In the genomic region with DNA sequence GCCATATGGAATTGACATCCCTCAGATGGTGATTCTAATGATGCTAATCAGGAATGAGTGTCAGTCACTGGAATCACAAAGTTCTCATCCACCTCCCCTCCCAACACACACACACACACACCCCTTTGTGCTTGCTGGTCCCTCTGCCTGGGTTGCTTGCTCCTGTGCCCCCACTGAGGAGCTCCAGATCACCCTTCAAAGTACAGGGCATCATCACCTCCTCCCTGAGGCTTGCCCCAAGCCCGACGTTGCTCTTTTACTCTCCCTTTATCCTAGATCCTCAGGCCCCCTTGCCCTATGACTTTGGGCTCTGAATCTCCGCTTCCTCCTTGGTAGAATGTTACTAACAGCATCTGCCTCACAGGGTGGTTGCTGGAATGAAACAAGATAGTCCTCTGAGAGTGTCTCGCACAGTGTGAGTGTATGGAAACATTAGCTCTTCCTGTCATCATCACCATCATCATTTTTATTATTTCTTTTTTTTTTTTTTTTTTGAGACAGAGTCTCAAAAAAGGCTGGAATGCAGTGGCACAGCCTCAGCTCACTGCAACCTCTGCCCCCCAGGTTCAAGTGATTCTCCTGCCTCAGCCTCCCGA, we compare ENCODE assay signal across 1 cellular context.
TF ChIP-seq lines count a peak whose summit lies in the region.

No MANE protein-coding gene starts in this region.

TF ChIP-seq in A549, 52 proteins besides CTCF, POLR2A, EP300 and RAD21 (continued from another document):
- TF ChIP-seq, protein P1, sequence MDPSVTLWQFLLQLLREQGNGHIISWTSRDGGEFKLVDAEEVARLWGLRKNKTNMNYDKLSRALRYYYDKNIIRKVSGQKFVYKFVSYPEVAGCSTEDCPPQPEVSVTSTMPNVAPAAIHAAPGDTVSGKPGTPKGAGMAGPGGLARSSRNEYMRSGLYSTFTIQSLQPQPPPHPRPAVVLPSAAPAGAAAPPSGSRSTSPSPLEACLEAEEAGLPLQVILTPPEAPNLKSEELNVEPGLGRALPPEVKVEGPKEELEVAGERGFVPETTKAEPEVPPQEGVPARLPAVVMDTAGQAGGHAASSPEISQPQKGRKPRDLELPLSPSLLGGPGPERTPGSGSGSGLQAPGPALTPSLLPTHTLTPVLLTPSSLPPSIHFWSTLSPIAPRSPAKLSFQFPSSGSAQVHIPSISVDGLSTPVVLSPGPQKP (IDR thresholded peaks at IDR 0.05; ENCODE audit: low read depth, low read length) = no peak
- TF ChIP-seq JUN (IDR thresholded peaks at IDR 0.05) (no peak), CEBPB (IDR thresholded peaks at IDR 0.05) (no peak), BHLHE40 (IDR thresholded peaks at IDR 0.05; ENCODE audit: low read depth, low read length) (no peak), POLR2AphosphoS2 (conservative IDR thresholded peaks at IDR 0.05; ENCODE audit: low read length) (no peak), FOSL2 (IDR thresholded peaks at IDR 0.05) (no peak), FOSL2 (CRISPR knock-in tag; IDR thresholded peaks at IDR 0.05) (no peak), SREBF2 (IDR thresholded peaks at IDR 0.05) (no peak)
- TF ChIP-seq, protein P2, sequence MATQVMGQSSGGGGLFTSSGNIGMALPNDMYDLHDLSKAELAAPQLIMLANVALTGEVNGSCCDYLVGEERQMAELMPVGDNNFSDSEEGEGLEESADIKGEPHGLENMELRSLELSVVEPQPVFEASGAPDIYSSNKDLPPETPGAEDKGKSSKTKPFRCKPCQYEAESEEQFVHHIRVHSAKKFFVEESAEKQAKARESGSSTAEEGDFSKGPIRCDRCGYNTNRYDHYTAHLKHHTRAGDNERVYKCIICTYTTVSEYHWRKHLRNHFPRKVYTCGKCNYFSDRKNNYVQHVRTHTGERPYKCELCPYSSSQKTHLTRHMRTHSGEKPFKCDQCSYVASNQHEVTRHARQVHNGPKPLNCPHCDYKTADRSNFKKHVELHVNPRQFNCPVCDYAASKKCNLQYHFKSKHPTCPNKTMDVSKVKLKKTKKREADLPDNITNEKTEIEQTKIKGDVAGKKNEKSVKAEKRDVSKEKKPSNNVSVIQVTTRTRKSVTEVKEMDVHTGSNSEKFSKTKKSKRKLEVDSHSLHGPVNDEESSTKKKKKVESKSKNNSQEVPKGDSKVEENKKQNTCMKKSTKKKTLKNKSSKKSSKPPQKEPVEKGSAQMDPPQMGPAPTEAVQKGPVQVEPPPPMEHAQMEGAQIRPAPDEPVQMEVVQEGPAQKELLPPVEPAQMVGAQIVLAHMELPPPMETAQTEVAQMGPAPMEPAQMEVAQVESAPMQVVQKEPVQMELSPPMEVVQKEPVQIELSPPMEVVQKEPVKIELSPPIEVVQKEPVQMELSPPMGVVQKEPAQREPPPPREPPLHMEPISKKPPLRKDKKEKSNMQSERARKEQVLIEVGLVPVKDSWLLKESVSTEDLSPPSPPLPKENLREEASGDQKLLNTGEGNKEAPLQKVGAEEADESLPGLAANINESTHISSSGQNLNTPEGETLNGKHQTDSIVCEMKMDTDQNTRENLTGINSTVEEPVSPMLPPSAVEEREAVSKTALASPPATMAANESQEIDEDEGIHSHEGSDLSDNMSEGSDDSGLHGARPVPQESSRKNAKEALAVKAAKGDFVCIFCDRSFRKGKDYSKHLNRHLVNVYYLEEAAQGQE (IDR thresholded peaks at IDR 0.05) = no peak
